In genomic region chr20:31968299-31969126, GRCh38 we compare ENCODE assay signal across 8 cellular contexts. TPM values are rescaled to one million over a fixed set of nuclear protein-coding genes. Genes with fewer than 3 reads are reported as not detected.
A peak's percentile ranks its signal among the peaks of the same experiment; 100 is the strongest.
DNase-seq lines count a peak whose midpoint lies in the region; ATAC-seq and TF ChIP-seq lines count a peak whose summit lies in the region.

No MANE protein-coding gene starts in this region.

- H3K27me3 ChIP-seq in MG63 = peaks cover 23% of the 10 kb centered on the region

- peaks cover 6% of the 10 kb centered on the region for H3K4me1 Mint-ChIP-seq in activated CD4-positive, alpha-beta T cell treated with anti-CD3 and anti-CD28 coated beads, Interleukin-2, amount 10 ng/mL, durations not matched to agents 24 days and 14 days
- peaks cover 17% of the 10 kb centered on the region for H3K4me1 Mint-ChIP-seq in chondrocyte (ENCODE audit: low read depth)

- no peaks in the 10 kb centered on the region for H3K36me3 ChIP-seq in MG63

- no peak for TF ChIP-seq CTCF in chondrocyte (IDR thresholded peaks at IDR 0.05)

- H3K9me3 Mint-ChIP-seq in activated CD4-positive, alpha-beta T cell treated with anti-CD3 and anti-CD28 coated beads, Interleukin-2, amount 10 ng/mL, durations not matched to agents 24 days and 14 days = no peaks in the 10 kb centered on the region
- H3K9me3 Mint-ChIP-seq in chondrocyte (ENCODE audit: low read depth) = no peaks in the 10 kb centered on the region

- peak; percentile 61 for ATAC-seq in GM18498 (IDR thresholded peaks at IDR 0.05; ENCODE audit: unreplicated experiment)
- ATAC-seq in GM19467 (IDR thresholded peaks at IDR 0.05; ENCODE audit: unreplicated experiment) = no peak
- no peak for ATAC-seq in GM21390 (IDR thresholded peaks at IDR 0.05; ENCODE audit: unreplicated experiment)

- DNase-seq in MG63 = peak; percentile 54
- DNase-seq in activated CD4-positive, alpha-beta T cell treated with anti-CD3 and anti-CD28 coated beads, Interleukin-2, amount 10 ng/mL, durations not matched to agents 24 days and 14 days = peak; percentile 97
- peak; percentile 95 for DNase-seq in chondrocyte (ENCODE audit: low spot score)
- DNase-seq in kidney tubule cell (ENCODE audit: low spot score) = peak; percentile 72
- DNase-seq in stimulated activated CD4-positive, alpha-beta T cell treated with anti-CD3 and anti-CD28 coated beads, Interleukin-2, amount 100 ng/mL, for 24 hours = peak; percentile 83 to 84

- peaks cover 28% of the 10 kb centered on the region for H3K27me3 Mint-ChIP-seq in activated CD4-positive, alpha-beta T cell treated with anti-CD3 and anti-CD28 coated beads, Interleukin-2, amount 10 ng/mL, durations not matched to agents 24 days and 14 days
- H3K27me3 Mint-ChIP-seq in chondrocyte (ENCODE audit: low read depth) = peaks cover 68% of the 10 kb centered on the region

- peak overlapping the region; percentile 37 for H3K27ac Mint-ChIP-seq in activated CD4-positive, alpha-beta T cell treated with anti-CD3 and anti-CD28 coated beads, Interleukin-2, amount 10 ng/mL, durations not matched to agents 24 days and 14 days
- no peak overlapping the region for H3K27ac Mint-ChIP-seq in chondrocyte (ENCODE audit: unreplicated experiment)

- H3K4me3 ChIP-seq in MG63 = no peak overlapping the region

- H3K4me3 Mint-ChIP-seq in activated CD4-positive, alpha-beta T cell treated with anti-CD3 and anti-CD28 coated beads, Interleukin-2, amount 10 ng/mL, durations not matched to agents 24 days and 14 days = peak overlapping the region; percentile 82
- peak overlapping the region; percentile 83 for H3K4me3 Mint-ChIP-seq in chondrocyte (ENCODE audit: unreplicated experiment)

- intact Hi-C loops in activated CD4-positive, alpha-beta T cell treated with anti-CD3 and anti-CD28 coated beads, Interleukin-2, amount 10 ng/mL, durations not matched to agents 24 days and 14 days (cut with micrococcal nuclease) = loop anchor here (1.0 kb wide), 1 partner anchor 16 kb away; the partner anchor contains the start of gene PDRG1

- H3K9me3 ChIP-seq in MG63 = no peaks in the 10 kb centered on the region

- H3K36me3 Mint-ChIP-seq in activated CD4-positive, alpha-beta T cell treated with anti-CD3 and anti-CD28 coated beads, Interleukin-2, amount 10 ng/mL, durations not matched to agents 24 days and 14 days (ENCODE audit: low read depth) = no peaks in the 10 kb centered on the region
- H3K36me3 Mint-ChIP-seq in chondrocyte (ENCODE audit: low read depth) = no peaks in the 10 kb centered on the region

RNA-seq across cellular contexts. Expression of gene XKR7, which starts 0.6 kb away (rescaled TPM):
- not detected in 2 replicates for total RNA-seq in MG63 (2014; rRNA removed; shearing (Covaris generic); ENCODE audit: low replicate concordance)
- total RNA-seq in activated CD4-positive, alpha-beta T cell treated with anti-CD3 and anti-CD28 coated beads, Interleukin-2, amount 10 ng/mL, durations not matched to agents 24 days and 14 days = not detected in 2 replicates
- total RNA-seq in chondrocyte = 0.02 TPM in 1 of 3 replicates, not detected in the others

RNA-seq across cellular contexts. Expression of gene PDRG1, which starts 16.7 kb away (rescaled TPM):
- total RNA-seq in MG63 (2014; rRNA removed; shearing (Covaris generic); ENCODE audit: low replicate concordance) = 31.4 and 31.5 TPM in 2 replicates
- total RNA-seq in activated CD4-positive, alpha-beta T cell treated with anti-CD3 and anti-CD28 coated beads, Interleukin-2, amount 10 ng/mL, durations not matched to agents 24 days and 14 days = 18.2 and 19.3 TPM in 2 replicates
- total RNA-seq in chondrocyte = 8.9 to 19.0 TPM (median 15.2 TPM) in 3 replicates

RNA-seq across cellular contexts. Expression of gene CCM2L, which starts 41.7 kb away (rescaled TPM):
- not detected in 2 replicates for total RNA-seq in MG63 (2014; rRNA removed; shearing (Covaris generic); ENCODE audit: low replicate concordance)
- total RNA-seq in activated CD4-positive, alpha-beta T cell treated with anti-CD3 and anti-CD28 coated beads, Interleukin-2, amount 10 ng/mL, durations not matched to agents 24 days and 14 days = not detected in 2 replicates
- total RNA-seq in chondrocyte = not detected in 3 replicates
